In genomic region chr7:98493379-98493778, GRCh38 we compare ENCODE assay signal across 31 cellular contexts.
"Had no signal": no experiment of that assay in that cellular context is flagged by ENCODE, and none has a peak within 500 bp of the region (broad histone marks: within the 10 kb centered on the region; RNA-seq: fewer than 3 reads in every experiment).

No MANE protein-coding gene starts in this region.

- H3K4me1 ChIP-seq: left lung, lower lobe of right lung, neural progenitor cell, parathyroid adenoma, psoas muscle, stomach, testis, thyroid gland, transverse colon, upper lobe of left lung, vagina had no signal

- H3K36me3 ChIP-seq: left lung, lower lobe of right lung, neural progenitor cell, neutrophil, stomach, thyroid gland, transverse colon, upper lobe of left lung, vagina had no signal

- H3K27ac ChIP-seq: left lung, lower lobe of right lung, neural progenitor cell, neutrophil, parathyroid adenoma, psoas muscle, skin epidermis, stomach, testis, thyroid gland, transverse colon, upper lobe of left lung, vagina had no signal

- H3K4me3 ChIP-seq: left lung, lower lobe of right lung, neural progenitor cell, psoas muscle, skin epidermis, stomach, testis, thyroid gland, transverse colon, upper lobe of left lung, vagina had no signal

- DNase-seq: hypothalamus; immature natural killer cell; kidney; left colon; left lung; lower lobe of right lung; mammary epithelial cell; mesenchymal stem cell; naive B cell; natural killer cell; nephron progenitor cell; occipital lobe; psoas muscle; stimulated activated CD4-positive, alpha-beta T cell treated with anti-CD3 and anti-CD28 coated beads, Interleukin-12 subunit alpha, Interleukin-12 subunit beta, amount 100 ng/mL, for 4 hours; stimulated activated CD4-positive, alpha-beta T cell treated with anti-CD3 and anti-CD28 coated beads, Interleukin-15, amount 100 ng/mL, for 24 hours; stimulated activated CD4-positive, alpha-beta T cell treated with anti-CD3 and anti-CD28 coated beads, Interleukin-2, amount 100 ng/mL, for 24 hours; stimulated activated CD4-positive, alpha-beta T cell treated with anti-CD3 and anti-CD28 coated beads, Interleukin-4, amount 100 ng/mL, for 1 hour; stimulated activated naive B cell treated with anti-CD40 and anti-IgM and Interleukin-4, amounts not matched to agents 10 μg/mL and 1 μg/mL and 100 μg/mL, for 72 hours; stimulated activated naive CD8-positive, alpha-beta T cell treated with anti-CD3 and anti-CD28 coated beads, Interleukin-15, Interleukin-2, amounts not matched to agents 100 U/mL and 50 U/mL, for 24 hours; stomach; testis; thyroid gland; transverse colon; upper lobe of left lung had no signal

- H3K4me2 ChIP-seq: neural progenitor cell had no signal

- H3K27me3 ChIP-seq: neural progenitor cell, neutrophil, testis, thyroid gland, upper lobe of left lung, vagina had no signal

- H3K9ac ChIP-seq: neural progenitor cell, parathyroid adenoma had no signal

- H2AFZ ChIP-seq: neural progenitor cell, parathyroid adenoma had no signal

- ATAC-seq: left colon; left lung; lower lobe of right lung; natural killer cell; psoas muscle; sciatic nerve; stimulated activated naive B cell treated with anti-CD40 and anti-IgM and Interleukin-4, amounts not matched to agents 10 μg/mL and 1 μg/mL and 100 μg/mL, for 72 hours; stimulated activated naive CD8-positive, alpha-beta T cell treated with anti-CD3 and anti-CD28 coated beads, Interleukin-15, Interleukin-2, amounts not matched to agents 100 U/mL and 50 U/mL, for 24 hours had no signal

- H3K79me2 ChIP-seq: parathyroid adenoma had no signal

- FAIRE-seq: islet of Langerhans, kidney had no signal

- H3K9me3 ChIP-seq: testis, thyroid gland, vagina had no signal
